ENCODE assay signal across 1 cellular context in the genomic region with DNA sequence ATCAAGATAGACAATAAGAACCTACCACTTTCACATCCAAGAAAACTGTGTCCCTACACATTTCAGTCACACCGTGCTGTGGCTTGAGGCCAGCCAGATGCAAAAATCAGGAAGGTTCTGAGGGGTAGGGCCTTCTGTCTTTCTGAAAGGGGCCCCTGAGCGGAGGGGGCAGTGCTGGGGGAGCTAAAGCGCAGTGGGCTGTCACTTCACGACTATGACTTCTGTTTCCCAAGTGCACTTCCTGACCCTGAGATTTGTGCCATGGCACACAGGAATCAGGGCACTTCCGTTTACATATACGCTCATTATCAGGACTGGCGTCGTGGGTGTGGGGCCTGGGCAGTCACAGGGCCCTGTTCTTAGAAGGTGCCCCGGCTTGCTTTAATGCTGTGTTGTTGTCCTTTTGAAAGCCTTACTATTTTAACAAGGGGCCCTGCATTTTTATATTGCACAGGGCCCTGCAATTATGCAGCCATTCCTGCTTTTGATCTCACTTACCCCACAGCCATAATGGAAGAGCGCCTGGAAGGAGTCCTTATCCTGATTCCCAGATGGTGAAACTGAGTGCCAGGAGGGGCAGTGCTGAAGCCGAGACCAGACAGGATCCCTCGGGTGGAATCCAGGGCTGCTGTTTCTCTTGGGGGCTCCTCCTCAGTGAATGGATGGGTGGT.
TF ChIP-seq lines count a peak whose summit lies in the region.

No MANE protein-coding gene starts in this region.

TF ChIP-seq in endothelial cell of umbilical vein, 7 proteins besides CTCF, POLR2A, EP300 and RAD21:
- TF ChIP-seq EZH2 (IDR thresholded peaks at IDR 0.05; ENCODE audit: borderline replicate concordance, low read depth, low read length, severe bottlenecking) (no peak), POLR2AphosphoS5 (IDR thresholded peaks at IDR 0.05; ENCODE audit: insufficient read depth, low read depth, low read length) (no peak), JUN (IDR thresholded peaks at IDR 0.05; ENCODE audit: borderline replicate concordance, insufficient read depth, insufficient read length, low read depth) (no peak), MYC (IDR thresholded peaks at IDR 0.05; ENCODE audit: low read depth, low read length) (no peak), FOS (IDR thresholded peaks at IDR 0.05; ENCODE audit: borderline replicate concordance, insufficient read depth, low read length) (no peak), GATA2 (IDR thresholded peaks at IDR 0.05; ENCODE audit: insufficient read depth, insufficient read length, low read depth, low read length) (no peak)
- TF ChIP-seq, protein P1, sequence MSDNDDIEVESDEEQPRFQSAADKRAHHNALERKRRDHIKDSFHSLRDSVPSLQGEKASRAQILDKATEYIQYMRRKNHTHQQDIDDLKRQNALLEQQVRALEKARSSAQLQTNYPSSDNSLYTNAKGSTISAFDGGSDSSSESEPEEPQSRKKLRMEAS (IDR thresholded peaks at IDR 0.05; ENCODE audit: insufficient read depth, insufficient read length): no peak
